13 cellular contexts compared by ENCODE assay signal in the genomic region with DNA sequence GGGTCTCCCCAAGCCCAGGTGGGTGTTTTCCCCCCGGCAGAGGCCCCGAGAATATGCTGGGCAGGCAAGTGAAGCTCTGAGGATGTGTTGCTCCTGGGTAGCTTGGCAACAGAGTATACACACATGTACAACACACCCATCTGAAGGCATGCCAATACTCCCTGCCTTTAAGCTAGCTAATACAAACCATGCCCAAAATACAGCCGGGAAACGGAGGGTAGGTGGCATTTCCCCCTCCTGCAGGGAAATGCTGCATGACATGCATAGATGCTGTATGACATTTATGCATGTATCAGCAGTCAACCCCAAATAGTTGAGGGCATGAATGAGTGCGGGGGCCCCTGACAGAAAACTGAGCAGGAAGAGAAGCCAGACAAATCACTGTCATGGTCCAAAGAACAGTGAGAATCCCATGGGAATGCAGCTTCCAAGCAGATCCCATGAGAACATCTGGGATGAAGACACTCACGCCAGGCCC.
DNase-seq lines count a peak whose midpoint lies in the region; ATAC-seq and TF ChIP-seq lines count a peak whose summit lies in the region.
"Had no signal": no experiment of that assay in that cellular context is flagged by ENCODE, and none has a peak within 500 bp of the region (broad histone marks: within the 10 kb centered on the region; RNA-seq: fewer than 3 reads in every experiment).

No MANE protein-coding gene starts in this region.

- no peaks in the 10 kb centered on the region for H3K9me2 ChIP-seq in OCI-LY7 (ENCODE audit: insufficient read depth, low read length)

- 88% methylated on average over 6 of the region's 6 CpGs for WGBS in smooth muscle cell (ENCODE audit: low lambda C conversion rate)

- ATAC-seq in left lung (peak; percentile 86), GM21576 (IDR thresholded peaks at IDR 0.05; ENCODE audit: unreplicated experiment) (no peak)

- intact Hi-C loops in left lung (cut with DNase I) (no loop called here), OCI-LY7 (cut with micrococcal nuclease; ENCODE audit: unreplicated experiment) (no loop called here)

- TF ChIP-seq CTCF in epithelial cell of proximal tubule (conservative IDR thresholded peaks at IDR 0.05; ENCODE audit: low read depth, low read length) (no peak), left lung (IDR thresholded peaks at IDR 0.05) (no peak), smooth muscle cell (IDR thresholded peaks at IDR 0.05; ENCODE audit: borderline replicate concordance, insufficient read depth, poor library complexity, severe bottlenecking) (no peak), OCI-LY7 (conservative IDR thresholded peaks at IDR 0.05; ENCODE audit: low read length) (no peak)

- H3K36me3 ChIP-seq in left lung (no peaks in the 10 kb centered on the region), smooth muscle cell (ENCODE audit: low read depth) (no peaks in the 10 kb centered on the region), OCI-LY7 (ENCODE audit: insufficient read depth, low read length) (no peaks in the 10 kb centered on the region)

- no peaks in the 10 kb centered on the region for H3F3A ChIP-seq in smooth muscle cell (ENCODE audit: low read depth)

- no peaks in the 10 kb centered on the region for H3K79me2 ChIP-seq in smooth muscle cell (ENCODE audit: low read depth)
- no peaks in the 10 kb centered on the region for H3K79me2 ChIP-seq in OCI-LY7 (ENCODE audit: insufficient read depth, low read depth, low read length)

- no peaks in the 10 kb centered on the region for H3K27me3 ChIP-seq in left lung
- H3K27me3 ChIP-seq in smooth muscle cell (ENCODE audit: low read depth), result no peaks in the 10 kb centered on the region

- BruUV-seq in OCI-LY7 (replicated peaks; lab: Mats Ljungman, UMichigan), result no TSS peak

- CTCF ChIA-PET in OCI-LY7 (lab: Charles Lee; ENCODE audit: unreplicated experiment), result no interaction called here

- DNase-seq in EH (ENCODE audit: low read depth) (peak; percentile 27), epithelial cell of proximal tubule (ENCODE audit: low read depth) (peak; percentile 60), left lung (peak in 1 of 2 donors; percentile 43), smooth muscle cell (lab: John Stamatoyannopoulos, UW; ENCODE audit: unreplicated experiment) (no peak), NOMO-1 (lab: John Stamatoyannopoulos, UW; ENCODE audit: unreplicated experiment in 2 of 2) (no peak), SKM-1 treated with dmso at 0.1 percent for 144 hours (lab: John Stamatoyannopoulos, UW; ENCODE audit: unreplicated experiment) (no peak), OCI-LY7 (ENCODE audit: low spot score) (no peak)
- DNase-seq: activated naive CD4-positive, alpha-beta T cell treated with anti-CD3 and anti-CD28 coated beads, Interleukin-2, amount 50 U/mL, for 16 hours; DMS79 treated with DMSO at 0.1 percent for 48 hours; MM.1S; NK-92 treated with Interleukin-12 subunit alpha and Interleukin-12 subunit beta, amount 100 ng/mL, for 24 hours; stimulated activated CD8-positive, alpha-beta memory T cell treated with anti-CD3 and anti-CD28 coated beads, Interleukin-4, amount 100 ng/mL, for 48 hours had no signal

- POLR2A ChIA-PET in OCI-LY7 (lab: Charles Lee), result interaction anchor here (0.7 to 1.1 kb wide), 3 partner anchors 29 to 137 kb away, joined by 3 read pairs; no protein-coding TSS in a partner anchor

- H3K9ac ChIP-seq in smooth muscle cell (ENCODE audit: low read depth), result peak overlapping the region; percentile 66

- H3K9me3 ChIP-seq in left lung, result no peaks in the 10 kb centered on the region
- H3K9me3 ChIP-seq in smooth muscle cell (replicated peaks; ENCODE audit: low read depth), result no peaks in the 10 kb centered on the region
- H3K9me3 ChIP-seq in OCI-LY7 (ENCODE audit: low read length), result no peaks in the 10 kb centered on the region

- H4K20me1 ChIP-seq in smooth muscle cell (ENCODE audit: low read depth), result no peaks in the 10 kb centered on the region
- no peaks in the 10 kb centered on the region for H4K20me1 ChIP-seq in OCI-LY7 (ENCODE audit: insufficient read depth, low read length)

- H2AFZ ChIP-seq in smooth muscle cell (ENCODE audit: low read depth) (no peak overlapping the region), OCI-LY7 (ENCODE audit: low read length) (no peak overlapping the region)

- H3K4me2 ChIP-seq in smooth muscle cell (no peak overlapping the region), OCI-LY7 (ENCODE audit: low read length) (no peak overlapping the region)

- H3K4me1 ChIP-seq in left lung (peaks cover 0 to 9% of the 10 kb centered on the region in 2 donors), smooth muscle cell (ENCODE audit: low read depth) (peaks cover 17% of the 10 kb centered on the region), OCI-LY7 (ENCODE audit: insufficient read depth, low read length, poor library complexity, severe bottlenecking) (peaks cover 9% of the 10 kb centered on the region)

- no peak overlapping the region for H3K27ac ChIP-seq in left lung
- peak overlapping the region; percentile 74 for H3K27ac ChIP-seq in smooth muscle cell (ENCODE audit: low read depth)
- no peak overlapping the region for H3K27ac ChIP-seq in OCI-LY7 (ENCODE audit: low read depth, low read length, poor library complexity, severe bottlenecking)

- H3K4me3 ChIP-seq in epithelial cell of proximal tubule (ENCODE audit: low read depth, low read length), result no peak overlapping the region
- H3K4me3 ChIP-seq in left lung, result no peak overlapping the region
- H3K4me3 ChIP-seq in smooth muscle cell, result no peak overlapping the region
- no peak overlapping the region for H3K4me3 ChIP-seq in OCI-LY7 (ENCODE audit: low read depth, low read length, poor library complexity, severe bottlenecking)

Comparison
In these comparisons a context has a peak if more than half of its experiments do, and no peak if none do; other contexts are left out.
1. DNase-seq: peak in EH (single experiment) and epithelial cell of proximal tubule (single experiment); none in smooth muscle cell (single experiment), NOMO-1 (0 of 2), SKM-1 treated with dmso at 0.1 percent for 144 hours (single experiment) and OCI-LY7 (single experiment).